ENCODE assay signal across 26 cellular contexts in the genomic region with DNA sequence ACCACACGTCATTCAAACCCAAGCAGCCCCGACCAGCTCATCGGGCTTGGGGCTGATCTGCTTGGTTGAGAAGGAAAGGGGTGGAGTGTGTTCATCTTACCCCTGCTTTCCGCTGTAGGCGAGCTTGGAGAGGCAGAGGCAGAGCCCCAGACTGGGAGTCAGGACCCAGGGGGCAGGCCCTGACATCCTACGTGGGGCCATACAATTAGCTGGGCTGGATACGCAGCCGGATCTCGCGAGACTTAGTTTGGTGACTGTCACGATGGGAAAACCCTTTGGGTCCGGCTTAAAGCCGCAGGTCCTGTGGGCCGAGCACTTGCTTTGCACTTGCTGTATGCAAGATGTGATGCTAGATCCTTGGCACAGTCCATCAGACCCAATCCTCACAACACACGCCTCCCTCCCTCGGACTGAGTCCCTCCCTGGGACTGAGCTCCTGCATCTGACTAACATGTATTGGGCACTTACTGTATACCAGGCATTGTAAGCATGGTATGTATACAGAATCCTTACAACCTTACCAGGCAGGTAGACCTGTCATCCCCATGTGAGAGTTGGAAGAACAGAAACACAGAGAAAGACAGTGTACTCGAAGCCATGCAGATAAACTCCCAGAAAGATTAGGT. TPM values are rescaled to one million over a fixed set of nuclear protein-coding genes. Genes with fewer than 3 reads are reported as not detected.
DNase-seq lines count a peak whose midpoint lies in the region; ATAC-seq and TF ChIP-seq lines count a peak whose summit lies in the region.
"Had no signal": no experiment of that assay in that cellular context is flagged by ENCODE, and none has a peak within 500 bp of the region (broad histone marks: within the 10 kb centered on the region; RNA-seq: fewer than 3 reads in every experiment).

No MANE protein-coding gene starts in this region.

- H3K36me3 ChIP-seq in Caco-2 (ENCODE audit: control insufficient read depth, insufficient read depth, low read length): no peaks in the 10 kb centered on the region
- H3K36me3 ChIP-seq: SJCRH30 had no signal

- H3K27ac Mint-ChIP-seq in Caco-2 (ENCODE audit: unreplicated experiment): peak overlapping the region; percentile 44
- peak overlapping the region; percentile 39 for H3K27ac Mint-ChIP-seq in nephron progenitor cell
- H3K27ac Mint-ChIP-seq: CD4-positive, alpha-beta memory T cell; GM23338 had no signal

- 0 out of 2 replicates have a peak, but pooled peaks cover 2% of the 10 kb centered on the region for H3K4me1 ChIP-seq in Caco-2

- TF ChIP-seq CTCF in Caco-2 (IDR thresholded peaks at IDR 0.05; ENCODE audit: insufficient read depth in 1 of 2, low read depth in 1 of 2, low read length in 1 of 2, severe bottlenecking in 1 of 2, unreplicated experiment in 1 of 2): no peak
- no peak for TF ChIP-seq CTCF in nephron progenitor cell (IDR thresholded peaks at IDR 0.05)

- H3K4me3 ChIP-seq in Caco-2 (ENCODE audit: low read depth, low read length): no peak overlapping the region
- H3K4me3 ChIP-seq: GM23338, SJCRH30 had no signal

- H3K27me3 ChIP-seq in Caco-2 (replicated peaks; ENCODE audit: control insufficient read depth, insufficient read depth, low read length): no peaks in the 10 kb centered on the region

- no peaks in the 10 kb centered on the region for H3K27me3 Mint-ChIP-seq in Caco-2 (ENCODE audit: insufficient read depth, unreplicated experiment)
- H3K27me3 Mint-ChIP-seq in nephron progenitor cell (ENCODE audit: low read depth, poor library complexity): peaks cover 12% of the 10 kb centered on the region
- H3K27me3 Mint-ChIP-seq: CD4-positive, alpha-beta memory T cell had no signal

- H3K36me3 Mint-ChIP-seq in Caco-2 (ENCODE audit: insufficient read depth, unreplicated experiment): no peaks in the 10 kb centered on the region
- no peaks in the 10 kb centered on the region for H3K36me3 Mint-ChIP-seq in nephron progenitor cell (ENCODE audit: low read depth)
- H3K36me3 Mint-ChIP-seq: CD4-positive, alpha-beta memory T cell had no signal

- no peak overlapping the region for H3K4me3 Mint-ChIP-seq in Caco-2 (ENCODE audit: unreplicated experiment)
- H3K4me3 Mint-ChIP-seq in nephron progenitor cell: no peak overlapping the region
- H3K4me3 Mint-ChIP-seq: CD4-positive, alpha-beta memory T cell; GM23338 had no signal

- no peaks in the 10 kb centered on the region for H3K9me3 ChIP-seq in Caco-2
- H3K9me3 ChIP-seq: SJCRH30 had no signal

- CTCF ChIA-PET in Caco-2 (lab: Charles Lee): no interaction called here

- intact Hi-C loops in Caco-2 (cut with micrococcal nuclease; ENCODE audit: unreplicated experiment): no loop called here

- peaks cover 14% of the 10 kb centered on the region for H3K4me1 Mint-ChIP-seq in Caco-2 (ENCODE audit: low read depth, unreplicated experiment)
- H3K4me1 Mint-ChIP-seq in nephron progenitor cell: peaks cover 4% of the 10 kb centered on the region
- H3K4me1 Mint-ChIP-seq: CD4-positive, alpha-beta memory T cell had no signal

- POLR2A ChIA-PET in Caco-2 (lab: Charles Lee): no interaction called here

- BruUV-seq in Caco-2 (replicated peaks; lab: Mats Ljungman, UMichigan): no TSS peak

- H3K9me3 Mint-ChIP-seq in Caco-2 (ENCODE audit: unreplicated experiment) (no peaks in the 10 kb centered on the region), nephron progenitor cell (no peaks in the 10 kb centered on the region)
- H3K9me3 Mint-ChIP-seq: CD4-positive, alpha-beta memory T cell; GM23338 had no signal

- DNase-seq in CMK (ENCODE audit: low read depth): peak; percentile 86
- no peak for DNase-seq in Caco-2
- DNase-seq in RPMI7951 (ENCODE audit: low read depth): peak; percentile 94
- no peak for DNase-seq in nephron progenitor cell
- DNase-seq in DMS 273 treated with DMSO at 0.1 percent for 48 hours (lab: John Stamatoyannopoulos, UW): no peak
- DNase-seq in NCI-H1930 (lab: John Stamatoyannopoulos, UW): no peak
- DNase-seq: C1 segment of cervical spinal cord; CD4-positive, alpha-beta memory T cell; DMS79 treated with DMSO at 0.1 percent for 48 hours; GF-D8; HCEC 1CT; KBM-7; NCI-H1048; NCI-H1417; NCI-H1694; NCI-H2081; NCI-H2171; NCI-H226; NCI-H510A treated with DMSO at 0.1 percent for 48 hours; PC-3; SJCRH30 had no signal

- ATAC-seq in HG03442 (IDR thresholded peaks at IDR 0.05; ENCODE audit: unreplicated experiment): no peak
- ATAC-seq: GM23338, PC-3, Right ventricle myocardium inferior had no signal

RNA-seq across cellular contexts. Expression of gene CEACAM16, which starts 3.7 kb away (rescaled TPM):
- total RNA-seq in Caco-2 (2022): not detected in 2 replicates
- total RNA-seq in RPMI7951 (2014; rRNA removed; shearing (Covaris generic)): 0.20 TPM in 1 of 2 replicates, not detected in the other
- total RNA-seq: A673; CD4-positive, alpha-beta memory T cell; GM23338; PC-3; Right ventricle myocardium inferior; T-helper 1 cell treated with Interleukin-12 subunit alpha and Interleukin-12 subunit beta and Interleukin-4 antibody, amounts not matched to agents 30 ng/mL and 1 ng/mL, for 36 hours had no signal

RNA-seq across cellular contexts. Expression of gene CEACAM19, which starts 31.4 kb away (rescaled TPM):
- 2.9 and 3.3 TPM in 2 replicates for total RNA-seq in Caco-2 (2022)
- 0.12 and 0.20 TPM in 2 replicates for total RNA-seq in RPMI7951 (2014; rRNA removed; shearing (Covaris generic))

RNA-seq across cellular contexts. Expression of gene BCL3, which starts 45.8 kb away (rescaled TPM):
- 15.5 and 21.3 TPM in 2 replicates for total RNA-seq in Caco-2 (2022)
- total RNA-seq in RPMI7951 (2014; rRNA removed; shearing (Covaris generic)): 21.8 and 22.6 TPM in 2 replicates

RNA-seq across cellular contexts. Expression of gene PVR, which starts 59.0 kb away (rescaled TPM):
- 86.5 and 93.8 TPM in 2 replicates for total RNA-seq in Caco-2 (2022)
- total RNA-seq in RPMI7951 (2014; rRNA removed; shearing (Covaris generic)): 34.2 and 35.7 TPM in 2 replicates

Comparison
In these comparisons a context has a peak if more than half of its experiments do, and no peak if none do; other contexts are left out.
1. DNase-seq: peak in CMK (single experiment) and RPMI7951 (single experiment); none in Caco-2 (0 of 2), nephron progenitor cell (single experiment), DMS 273 treated with DMSO at 0.1 percent for 48 hours (single experiment) and NCI-H1930 (0 of 2).